20 cellular contexts compared by ENCODE assay signal in genomic region chr22:46187862-46188261, GRCh38.
"Had no signal": no experiment of that assay in that cellular context is flagged by ENCODE, and none has a peak within 500 bp of the region (broad histone marks: within the 10 kb centered on the region; RNA-seq: fewer than 3 reads in every experiment).

No MANE protein-coding gene starts in this region.

- H3K27ac ChIP-seq: body of pancreas, neutrophil, transverse colon had no signal

- H3K9me3 Mint-ChIP-seq: activated CD4-positive, alpha-beta memory T cell treated with anti-CD3 and anti-CD28 coated beads, Interleukin-2, amount 10 ng/mL, durations not matched to agents 7 days and 5 days; activated naive CD4-positive, alpha-beta T cell treated with anti-CD3 and anti-CD28 coated beads, Interleukin-2, amount 50 U/mL, for 72 hours; activated T-cell treated with anti-CD3 and anti-CD28 coated beads, Interleukin-2, amount 50 U/mL, for 4 hours had no signal

- H3K27me3 Mint-ChIP-seq: activated CD4-positive, alpha-beta memory T cell treated with anti-CD3 and anti-CD28 coated beads, Interleukin-2, amount 10 ng/mL, durations not matched to agents 7 days and 5 days; naive thymus-derived CD8-positive, alpha-beta T cell had no signal

- H3K4me1 ChIP-seq: body of pancreas had no signal

- DNase-seq: activated CD4-positive, alpha-beta memory T cell treated with anti-CD3 and anti-CD28 coated beads, Interleukin-2, amount 10 ng/mL, durations not matched to agents 7 days and 5 days; activated CD4-positive, alpha-beta T cell treated with anti-CD3 and anti-CD28 coated beads for 4 hours; activated effector memory CD4-positive, alpha-beta T cell treated with anti-CD3 and anti-CD28 coated beads, Interleukin-2, amount 50 U/mL, for 16 hours; activated T-cell treated with anti-CD3 and anti-CD28 coated beads, Interleukin-2, amount 50 U/mL, for 4 hours; body of pancreas; effector memory CD4-positive, alpha-beta T cell; foreskin melanocyte; head of caudate nucleus; left colon; mucosa of descending colon; naive thymus-derived CD8-positive, alpha-beta T cell; posterior cingulate gyrus; stimulated activated CD4-positive, alpha-beta T cell treated with anti-CD3 and anti-CD28 coated beads, Interleukin-15, amount 100 ng/mL, for 24 hours; stimulated activated CD4-positive, alpha-beta T cell treated with anti-CD3 and anti-CD28 coated beads, Interleukin-4, amount 100 ng/mL, for 1 hour; stimulated activated naive CD4-positive, alpha-beta T cell; T-helper 2 cell; transverse colon had no signal

- H3K4me3 Mint-ChIP-seq: activated CD4-positive, alpha-beta memory T cell treated with anti-CD3 and anti-CD28 coated beads, Interleukin-2, amount 10 ng/mL, durations not matched to agents 7 days and 5 days; activated T-cell treated with anti-CD3 and anti-CD28 coated beads, Interleukin-2, amount 50 U/mL, for 4 hours; naive thymus-derived CD8-positive, alpha-beta T cell had no signal

- H3K27me3 ChIP-seq: body of pancreas, neutrophil, transverse colon had no signal

- H3K36me3 ChIP-seq: neutrophil had no signal

- H3K9me3 ChIP-seq: body of pancreas, mucosa of descending colon, neutrophil, transverse colon had no signal

- H3K4me3 ChIP-seq: body of pancreas, lung, mucosa of descending colon, transverse colon had no signal

- H3K27ac Mint-ChIP-seq: activated CD4-positive, alpha-beta memory T cell treated with anti-CD3 and anti-CD28 coated beads, Interleukin-2, amount 10 ng/mL, durations not matched to agents 7 days and 5 days; activated naive CD4-positive, alpha-beta T cell treated with anti-CD3 and anti-CD28 coated beads, Interleukin-2, amount 50 U/mL, for 72 hours had no signal
